In genomic region chr3:57142335-57142734, GRCh38 we compare ENCODE assay signal across 18 cellular contexts. TPM values are rescaled to one million over a fixed set of nuclear protein-coding genes. Genes with fewer than 3 reads are reported as not detected.
A peak's percentile ranks its signal among the peaks of the same experiment; 100 is the strongest.
DNase-seq lines count a peak whose midpoint lies in the region; ATAC-seq, FAIRE-seq and TF ChIP-seq lines count a peak whose summit lies in the region.
"Had no signal": no experiment of that assay in that cellular context is flagged by ENCODE, and none has a peak within 500 bp of the region (broad histone marks: within the 10 kb centered on the region; RNA-seq: fewer than 3 reads in every experiment).

No MANE protein-coding gene starts in this region.

- H2AK5ac ChIP-seq in H1 (ENCODE audit: low read depth, low read length) = no peak overlapping the region

- CTCF ChIA-PET in mammary epithelial cell (lab: Charles Lee; ENCODE audit: low non-redundant PET) = no interaction called here
- CTCF ChIA-PET in H1 (lab: Charles Lee; ENCODE audit: partially characterized antibody) = interaction anchor here (0.7 to 1.3 kb wide), 5 partner anchors 16 to 239 kb away, joined by 3 to 6 read pairs (median 4); no protein-coding TSS in a partner anchor

- ATAC-seq in GM21786 (IDR thresholded peaks at IDR 0.05; ENCODE audit: unreplicated experiment) = no peak
- no peak for ATAC-seq in HG02981 (IDR thresholded peaks at IDR 0.05; ENCODE audit: unreplicated experiment)

- H3K27me3 ChIP-seq in breast epithelium = no peaks in the 10 kb centered on the region
- H3K27me3 ChIP-seq in mammary epithelial cell (ENCODE audit: insufficient read depth, low read length) = no peaks in the 10 kb centered on the region
- no peaks in the 10 kb centered on the region for H3K27me3 ChIP-seq in H1 (replicated peaks in 1 of 4; ENCODE audit: control insufficient read depth in 3 of 4, extremely low read depth in 1 of 4, insufficient read depth in 3 of 4, low read length in 3 of 4)
- H3K27me3 ChIP-seq in sigmoid colon = no peaks in the 10 kb centered on the region
- H3K27me3 ChIP-seq: BLaER1 had no signal

- H3K4me3 ChIP-seq in breast epithelium (peak overlapping the region; percentile 7 to 50 (median 11)), mammary epithelial cell (replicated peaks in 1 of 3; ENCODE audit: insufficient read depth in 1 of 3, low read depth in 2 of 3, low read length in 3 of 3) (no peak overlapping the region), H1 (ENCODE audit: extremely low read depth in 1 of 4, insufficient read depth in 2 of 4, low read depth in 3 of 4, low read length in 4 of 4) (peak overlapping the region in 1 of 4 experiments; percentile 3; a peak in 2 of 8 replicates), sigmoid colon (peak overlapping the region in 2 of 4 donors; percentile 2 to 6), kidney (ENCODE audit: low read length in 2 of 2) (no peak overlapping the region)
- H3K4me3 ChIP-seq: BLaER1, SJSA1 had no signal

- no peaks in the 10 kb centered on the region for H3K9me3 ChIP-seq in breast epithelium
- H3K9me3 ChIP-seq in mammary epithelial cell (replicated peaks; ENCODE audit: insufficient read depth, low read length) = no peaks in the 10 kb centered on the region
- no peaks in the 10 kb centered on the region for H3K9me3 ChIP-seq in H1 (ENCODE audit: insufficient read depth in 2 of 2, low read depth in 1 of 2, low read length in 1 of 2)
- H3K9me3 ChIP-seq in sigmoid colon = no peaks in the 10 kb centered on the region
- no peaks in the 10 kb centered on the region for H3K9me3 ChIP-seq in kidney (ENCODE audit: control insufficient read depth in 1 of 2, low read length in 2 of 2)
- H3K9me3 ChIP-seq: BLaER1, SJSA1 had no signal

- peaks cover 7% of the 10 kb centered on the region; the same call in 1 of the 2 replicates for H3K79me1 ChIP-seq in H1 (ENCODE audit: low read depth, low read length)

- TF ChIP-seq EP300 in H1 (IDR thresholded peaks at IDR 0.05; ENCODE audit: borderline replicate concordance in 1 of 2, low read depth in 2 of 2, low read length in 2 of 2) (0 out of 3 replicates have a peak, but pooled peaks of 1 of the 2 experiments have one; percentile 31), sigmoid colon (IDR thresholded peaks at IDR 0.05) (no peak)

- TF ChIP-seq POLR2A in breast epithelium (IDR thresholded peaks at IDR 0.05) (no peak), H1 (IDR thresholded peaks at IDR 0.05; ENCODE audit: control extremely low read depth in 1 of 2, low read depth in 2 of 2, low read length in 2 of 2) (no peak), sigmoid colon (IDR thresholded peaks at IDR 0.05) (no peak)

- H3K23me2 ChIP-seq in H1 (ENCODE audit: low read depth, low read length) = no peaks in the 10 kb centered on the region

- DNase-seq in breast epithelium (ENCODE audit: low spot score in 2 of 2) (no peak), mammary epithelial cell (no peak), H1 (ENCODE audit: low read depth in 1 of 2, low spot score in 2 of 2) (no peak), left kidney (ENCODE audit: low read depth, low spot score) (peak; percentile 64), sigmoid colon (no peak), kidney (no peak)
- DNase-seq: CD8-positive, alpha-beta memory T cell; DND-41; GF-D8; GOT3; NCI-H1417; NCI-H1930; NCI-H2171 treated with DMSO at 0.1 percent for 48 hours had no signal

- H3K4me2 ChIP-seq in mammary epithelial cell (ENCODE audit: insufficient read depth, low read depth, low read length) (no peak overlapping the region), H1 (ENCODE audit: insufficient read depth in 1 of 2, low read depth in 2 of 2, low read length in 2 of 2) (0 out of 4 replicates have a peak overlapping the region, but pooled peaks of 1 of the 2 experiments have one; percentile 13)
- H3K4me2 ChIP-seq: BLaER1 had no signal

- 23% methylated on average over 7 of the region's 11 CpGs for WGBS in mammary epithelial cell (ENCODE audit: low coverage, missing lambda C conversion rate)
- 30% methylated on average over 10 of the region's 11 CpGs; no CpG with 5 or more reads in 1 of the 2 experiments for WGBS in H1 (ENCODE audit: extremely low coverage in 1 of 2, insufficient coverage in 1 of 2, insufficient read length in 1 of 2, insufficient replicate concordance in 2 of 2, low coverage in 1 of 2, low lambda C conversion rate in 2 of 2, missing lambda C conversion rate in 1 of 2), 2 experiments
- 57 to 83% methylated on average over 11 of the region's 11 CpGs for WGBS in sigmoid colon, 2 donors

- no peak overlapping the region for H3K23ac ChIP-seq in H1 (ENCODE audit: insufficient read length)

- H2BK120ac ChIP-seq in H1 (replicated peaks; ENCODE audit: low read depth, low read length) = no peak overlapping the region

- H3K9ac ChIP-seq in mammary epithelial cell (ENCODE audit: insufficient read depth, low read length) (no peak overlapping the region), H1 (replicated peaks in 1 of 4; ENCODE audit: extremely low read depth in 1 of 4, low read depth in 3 of 4, low read length in 3 of 4) (no peak overlapping the region), kidney (ENCODE audit: low read length in 2 of 2) (no peak overlapping the region)
- H3K9ac ChIP-seq: BLaER1 had no signal

- peak in 1 of 2 experiments; percentile 21; a peak in 1 of 4 replicates for TF ChIP-seq RAD21 in H1 (IDR thresholded peaks at IDR 0.05 in 1 of 2, conservative IDR thresholded peaks at IDR 0.05 in 1 of 2; ENCODE audit: low read depth in 2 of 2, low read length in 2 of 2)

- H2BK20ac ChIP-seq in H1 (ENCODE audit: low read length) = no peak overlapping the region

- H2BK12ac ChIP-seq in H1 (ENCODE audit: low read depth, low read length) = no peak overlapping the region

- H3K56ac ChIP-seq in H1 (replicated peaks; ENCODE audit: insufficient read length, low read depth, low read length) = no peak overlapping the region

- H2BK15ac ChIP-seq in H1 (ENCODE audit: low read length) = no peak overlapping the region

- H3K27ac ChIP-seq in breast epithelium (peak overlapping the region; percentile 75 to 87), mammary epithelial cell (ENCODE audit: insufficient read depth, low read depth, low read length) (no peak overlapping the region), H1 (ENCODE audit: low read depth, low read length) (no peak overlapping the region), sigmoid colon (peak overlapping the region; percentile 7 to 58 (median 32)), kidney (ENCODE audit: low read depth in 2 of 2, low read length in 2 of 2) (no peak overlapping the region)
- H3K27ac ChIP-seq: 22Rv1, BLaER1, SJSA1 had no signal

- H2AFZ ChIP-seq in mammary epithelial cell (ENCODE audit: low read depth, low read length) (no peak overlapping the region), H1 (ENCODE audit: low read length) (no peak overlapping the region)

- intact Hi-C loops in breast epithelium (cut with DNase I; ENCODE audit: low total_unique reads) (no loop called here), mammary epithelial cell (cut with micrococcal nuclease) (no loop called here), sigmoid colon (cut with DNase I) (no loop called here), kidney (cut with DNase I) (no loop called here)

- POLR2A ChIA-PET in H1 (lab: Charles Lee; ENCODE audit: partially characterized antibody) = interaction anchor here (0.7 to 4.8 kb wide), 5 partner anchors 9 to 20 kb away, joined by 3 to 39 read pairs (median 3); no protein-coding TSS in a partner anchor

- H3K36me3 ChIP-seq in breast epithelium (no peaks in the 10 kb centered on the region), mammary epithelial cell (ENCODE audit: insufficient read depth, low read length) (no peaks in the 10 kb centered on the region), H1 (ENCODE audit: control insufficient read depth in 2 of 4, insufficient read depth in 4 of 4, low read length in 3 of 4) (no peaks in the 10 kb centered on the region), sigmoid colon (no peaks in the 10 kb centered on the region), kidney (ENCODE audit: control insufficient read depth in 1 of 2, insufficient read depth in 2 of 2, low read length in 2 of 2) (no peaks in the 10 kb centered on the region)
- H3K36me3 ChIP-seq: BLaER1, SJSA1 had no signal

- no peak overlapping the region for H3K18ac ChIP-seq in H1 (ENCODE audit: extremely low read depth, low read length)

- H4K20me1 ChIP-seq in mammary epithelial cell (ENCODE audit: insufficient read depth, low read length) (no peaks in the 10 kb centered on the region), H1 (replicated peaks in 1 of 2; ENCODE audit: control insufficient read depth in 1 of 2, insufficient read depth in 2 of 2, low read length in 2 of 2) (peaks cover 0 to 7% of the 10 kb centered on the region in 2 experiments)
- H4K20me1 ChIP-seq: BLaER1 had no signal

- H4K5ac ChIP-seq in H1 (ENCODE audit: insufficient read length, low read depth, low read length) = no peak overlapping the region

- no peak overlapping the region for H2BK5ac ChIP-seq in H1 (ENCODE audit: low read depth, low read length)

- H3K14ac ChIP-seq in H1 (ENCODE audit: insufficient read length) = no peak overlapping the region

- H3K4me1 ChIP-seq in breast epithelium (no peaks in the 10 kb centered on the region), mammary epithelial cell (ENCODE audit: insufficient read depth, low read length) (no peaks in the 10 kb centered on the region), H1 (replicated peaks in 1 of 4; ENCODE audit: control insufficient read depth in 3 of 4, insufficient read depth in 4 of 4, low read length in 3 of 4) (peaks cover 6 to 14% (median 11%) of the 10 kb centered on the region in 4 experiments; a peak in 6 of 7 replicates), sigmoid colon (peaks cover 0 to 19% (median 3%) of the 10 kb centered on the region in 4 donors), kidney (ENCODE audit: control insufficient read depth in 1 of 2, insufficient read depth in 1 of 2, low read depth in 1 of 2, low read length in 2 of 2) (peaks cover 0 to 2% of the 10 kb centered on the region in 2 donors)
- H3K4me1 ChIP-seq: BLaER1, SJSA1 had no signal

- TF ChIP-seq CTCF in breast epithelium (IDR thresholded peaks at IDR 0.05) (no peak), mammary epithelial cell (conservative IDR thresholded peaks at IDR 0.05 in 1 of 2, IDR thresholded peaks at IDR 0.05 in 1 of 2; ENCODE audit: extremely low read depth in 1 of 2, insufficient read depth in 1 of 2, low read depth in 1 of 2, low read length in 2 of 2) (no peak), H1 (IDR thresholded peaks at IDR 0.05; ENCODE audit: control extremely low read depth in 1 of 3, insufficient read depth in 1 of 3, low read depth in 1 of 3, low read length in 3 of 3) (no peak), sigmoid colon (IDR thresholded peaks at IDR 0.05) (no peak), kidney (IDR thresholded peaks at IDR 0.05; ENCODE audit: borderline replicate concordance, extremely low read depth, insufficient read depth) (no peak)

- H3K4ac ChIP-seq in H1 (replicated peaks; ENCODE audit: insufficient read length, low read depth, low read length) = no peak overlapping the region

- in situ Hi-C loops in mammary epithelial cell (cut with MboI; ENCODE audit: low sequenced_read_pairs in 2 of 2) = no loop called here

- no peak overlapping the region for H4K91ac ChIP-seq in H1 (replicated peaks; ENCODE audit: insufficient read length, low read length)

- FAIRE-seq in H1 (lab: Jason Lieb, UNC) (no peak), kidney (lab: Jason Lieb, UNC) (no peak)

- dilution Hi-C loops in mammary epithelial cell (cut with HindIII; ENCODE audit: low sequenced_read_pairs) = loop anchor here (5.0 kb wide), 1 partner anchor 50 kb away; no protein-coding TSS in a partner anchor

- H3K79me2 ChIP-seq in mammary epithelial cell (ENCODE audit: insufficient read depth, low read length) (no peaks in the 10 kb centered on the region), H1 (ENCODE audit: control insufficient read depth in 1 of 2, insufficient read depth in 2 of 2, low read length in 2 of 2) (no peaks in the 10 kb centered on the region; a peak in 1 of 4 replicates)

- no peak overlapping the region for H4K8ac ChIP-seq in H1 (ENCODE audit: extremely low read depth, insufficient read depth, low read length)

- no TSS peak for BruUV-seq in mammary epithelial cell (replicated peaks; lab: Mats Ljungman, UMichigan)

RNA-seq across cellular contexts. Expression of gene IL17RD, which starts 22.8 kb away (rescaled TPM):
- total RNA-seq in breast epithelium (10 to 100 TPM in 2 of 3 donors, 1 to 10 TPM in 1; 3.0 to 31.8 (median 31.0) TPM), mammary epithelial cell (10 to 100 TPM in 1 of 2 donors, 1 to 10 TPM in 1; 9.8 to 40.2 TPM), sigmoid colon (10 to 100 TPM; 16.8 to 46.8 (median 20.6) TPM), kidney (18.9 TPM)
- polyA plus RNA-seq in mammary epithelial cell (5.4 TPM), H1 (2011; rRNA removed) (10.9 and 15.4 TPM in 2 replicates), sigmoid colon (1 to 10 TPM in 1 of 3 donors, under 1 TPM in 2; under 0.01 to 1.2 (median 0.60) TPM), kidney (ENCODE audit: insufficient read depth, low read depth, low replicate concordance) (4.4 TPM)
- 16.3 TPM for polyA minus RNA-seq in mammary epithelial cell
- 41.3 and 48.9 TPM in 2 replicates for total RNA-seq in H1 (2021; fragmentation: NEBNext Ultra II Directional; extraction: Animal tissue kit (Norgen Biotek cat#: 25700))
- polyA plus RNA-seq in H1 (2011; cell fraction: cytosol; rRNA removed) = 10.1 TPM
- polyA plus RNA-seq in H1 (2011; cell fraction: nucleus; rRNA removed) = 28.2 TPM
- 9.5 to 14.9 TPM (median 12.6 TPM) in 4 replicates for polyA plus RNA-seq in H1 (2012, experiment 1 of 2)
- 2.0 TPM for polyA plus RNA-seq in H1 (2012, experiment 2 of 2)
- 50.8 TPM for polyA plus RNA-seq in H1 (2013, experiment 1 of 2)
- polyA plus RNA-seq in H1 (2013, experiment 2 of 2) = 58.0 TPM
- 39.3 and 40.6 TPM in 2 replicates for polyA minus RNA-seq in H1 (2011; rRNA and poly(A)+ RNA removed)
- 19.2 TPM for polyA minus RNA-seq in H1 (2011; cell fraction: cytosol; rRNA and poly(A)+ RNA removed)
- polyA minus RNA-seq in H1 (2011; cell fraction: nucleus; rRNA and poly(A)+ RNA removed) = 33.9 TPM
- total RNA-seq: SJSA1 had no signal
- polyA plus RNA-seq: CD8-positive, alpha-beta memory T cell had no signal

RNA-seq across cellular contexts. Expression of gene HESX1, which starts 57.4 kb away (rescaled TPM):
- total RNA-seq in breast epithelium (1 to 10 TPM in 1 of 3 donors, under 1 TPM in 2; 0.48 to 1.3 (median 0.66) TPM), mammary epithelial cell (under 1 TPM; 0.67 to 0.68 TPM), sigmoid colon (1 to 10 TPM in 1 of 4 donors, under 1 TPM in 1, not detected in 2; 0.82 to 3.6 TPM), kidney (0.79 TPM)
- polyA plus RNA-seq in mammary epithelial cell (0.31 TPM), H1 (2011; rRNA removed) (5.5 and 7.1 TPM in 2 replicates), sigmoid colon (1 to 10 TPM in 1 of 3 donors, not detected in 2; 1.4 TPM), kidney (ENCODE audit: insufficient read depth, low read depth, low replicate concordance) (2.1 TPM)
- polyA minus RNA-seq in mammary epithelial cell = not detected
- total RNA-seq in H1 (2021; fragmentation: NEBNext Ultra II Directional; extraction: Animal tissue kit (Norgen Biotek cat#: 25700)) = 9.0 and 12.0 TPM in 2 replicates
- polyA plus RNA-seq in H1 (2011; cell fraction: cytosol; rRNA removed) = 7.9 TPM
- polyA plus RNA-seq in H1 (2011; cell fraction: nucleus; rRNA removed) = 3.4 TPM
- 5.3 to 12.9 TPM (median 5.7 TPM) in 4 replicates for polyA plus RNA-seq in H1 (2012, experiment 1 of 2)
- 2.7 TPM for polyA plus RNA-seq in H1 (2012, experiment 2 of 2)
- 7.4 TPM for polyA plus RNA-seq in H1 (2013, experiment 1 of 2)
- 7.3 TPM for polyA plus RNA-seq in H1 (2013, experiment 2 of 2)
- 3.6 and 3.9 TPM in 2 replicates for polyA minus RNA-seq in H1 (2011; rRNA and poly(A)+ RNA removed)
- 3.0 TPM for polyA minus RNA-seq in H1 (2011; cell fraction: cytosol; rRNA and poly(A)+ RNA removed)
- 4.4 TPM for polyA minus RNA-seq in H1 (2011; cell fraction: nucleus; rRNA and poly(A)+ RNA removed)
- polyA plus RNA-seq: CD8-positive, alpha-beta memory T cell had no signal

Comparison
In these comparisons a context has a peak if more than half of its experiments do, and no peak if none do; other contexts are left out.
1. H3K27ac ChIP-seq: peak in breast epithelium (2 of 2) and sigmoid colon (4 of 4); none in mammary epithelial cell (single experiment), H1 (single experiment) and kidney (0 of 2).
2. H3K4me3 ChIP-seq: peak in breast epithelium (3 of 3); none in mammary epithelial cell (0 of 3) and kidney (0 of 2).